ENCODE assay signal across 9 cellular contexts in the genomic region with DNA sequence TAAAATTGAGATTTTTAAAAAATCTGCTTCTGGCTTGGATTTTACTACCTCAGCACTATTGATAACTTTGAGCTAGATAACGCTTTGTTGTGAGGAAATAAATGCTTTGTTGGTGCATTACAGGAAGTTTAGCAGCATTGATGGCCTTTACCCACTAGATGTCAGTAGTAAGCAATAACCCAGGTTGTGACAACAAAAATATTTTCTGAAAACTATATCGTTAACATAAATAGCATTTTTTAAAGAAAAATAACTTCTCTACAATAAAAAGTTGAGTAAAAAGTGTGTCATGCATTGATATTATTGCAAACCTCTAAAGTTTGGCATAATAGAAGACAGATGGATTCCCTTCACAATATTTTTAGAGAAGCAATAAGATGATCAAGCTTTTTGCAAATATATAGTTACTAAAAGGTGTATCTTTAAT.
A peak's percentile ranks its signal among the peaks of the same experiment; 100 is the strongest.
DNase-seq lines count a peak whose midpoint lies in the region; ATAC-seq and TF ChIP-seq lines count a peak whose summit lies in the region.
"Had no signal": no experiment of that assay in that cellular context is flagged by ENCODE, and none has a peak within 500 bp of the region (broad histone marks: within the 10 kb centered on the region; RNA-seq: fewer than 3 reads in every experiment).

No MANE protein-coding gene starts in this region.

- no peak overlapping the region for H2AFZ ChIP-seq in PC-9

- no peaks in the 10 kb centered on the region for H3K4me1 Mint-ChIP-seq in activated CD4-positive, alpha-beta T cell treated with anti-CD3 and anti-CD28 coated beads, Interleukin-2, amount 10 ng/mL, durations not matched to agents 7 days and 5 days
- H3K4me1 Mint-ChIP-seq in type B pancreatic cell (ENCODE audit: unreplicated experiment) = no peaks in the 10 kb centered on the region

- CTCF ChIA-PET in activated CD4-positive, alpha-beta T cell treated with anti-CD3 and anti-CD28 coated beads, Interleukin-2, amount 10 ng/mL, durations not matched to agents 7 days and 5 days (lab: Charles Lee) = no interaction called here
- CTCF ChIA-PET in PC-9 (lab: Charles Lee) = interaction anchor here (0.7 kb wide), 1 partner anchor 260 kb away, joined by 8 read pairs; no protein-coding TSS in a partner anchor

- H3K9me3 ChIP-seq in PC-9 (ENCODE audit: insufficient read depth, low read depth) = no peaks in the 10 kb centered on the region

- no peaks in the 10 kb centered on the region for H3K36me3 Mint-ChIP-seq in activated CD4-positive, alpha-beta T cell treated with anti-CD3 and anti-CD28 coated beads, Interleukin-2, amount 10 ng/mL, durations not matched to agents 7 days and 5 days (ENCODE audit: low read depth)
- H3K36me3 Mint-ChIP-seq in type B pancreatic cell = no peaks in the 10 kb centered on the region

- H3K4me3 ChIP-seq in PC-9 = no peak overlapping the region
- no peak overlapping the region for H3K4me3 ChIP-seq in fibroblast of villous mesenchyme (ENCODE audit: low read depth, low read length)
- no peak overlapping the region for H3K4me3 ChIP-seq in coronary artery

- no peak overlapping the region for H3K4me3 Mint-ChIP-seq in activated CD4-positive, alpha-beta T cell treated with anti-CD3 and anti-CD28 coated beads, Interleukin-2, amount 10 ng/mL, durations not matched to agents 7 days and 5 days
- H3K4me3 Mint-ChIP-seq in type B pancreatic cell = no peak overlapping the region
- H3K4me3 Mint-ChIP-seq: dendritic cell treated with granulocyte-macrophage colony-stimulating factor and Interleukin-4, amounts not matched to agents 40 ng/mL and 50 ng/mL, for 4 days had no signal

- no peaks in the 10 kb centered on the region; the same call in 1 of the 2 replicates for H3K27me3 ChIP-seq in PC-9 (ENCODE audit: insufficient read depth, low read depth)

- no peak overlapping the region for H3K27ac ChIP-seq in PC-9
- H3K27ac ChIP-seq in coronary artery = no peak overlapping the region

- no peaks in the 10 kb centered on the region for H3K4me1 ChIP-seq in PC-9 (replicated peaks; ENCODE audit: insufficient read depth)

- no peaks in the 10 kb centered on the region for H4K20me1 ChIP-seq in PC-9 (ENCODE audit: insufficient read depth)

- POLR2A ChIA-PET in activated CD4-positive, alpha-beta T cell treated with anti-CD3 and anti-CD28 coated beads, Interleukin-2, amount 10 ng/mL, durations not matched to agents 7 days and 5 days (lab: Charles Lee) = no interaction called here
- POLR2A ChIA-PET in PC-9 (lab: Charles Lee; ENCODE audit: unreplicated experiment) = no interaction called here

- H3K36me3 ChIP-seq in PC-9 (ENCODE audit: low read depth) = no peaks in the 10 kb centered on the region

- no peaks in the 10 kb centered on the region for H3K9me3 Mint-ChIP-seq in activated CD4-positive, alpha-beta T cell treated with anti-CD3 and anti-CD28 coated beads, Interleukin-2, amount 10 ng/mL, durations not matched to agents 7 days and 5 days
- no peaks in the 10 kb centered on the region for H3K9me3 Mint-ChIP-seq in type B pancreatic cell
- H3K9me3 Mint-ChIP-seq: dendritic cell treated with granulocyte-macrophage colony-stimulating factor and Interleukin-4, amounts not matched to agents 40 ng/mL and 50 ng/mL, for 4 days had no signal

- intact Hi-C loops in PC-9 (cut with micrococcal nuclease; ENCODE audit: unreplicated experiment) = loop anchor here (1.0 to 10.0 kb wide), 2 partner anchors 358 to 908 kb away; no protein-coding TSS in a partner anchor

- no peaks in the 10 kb centered on the region for H3F3A ChIP-seq in PC-9 (ENCODE audit: insufficient read depth, low read depth)

- BruUV-seq in PC-9 (replicated peaks; lab: Mats Ljungman, UMichigan) = no TSS peak

- no peaks in the 10 kb centered on the region for H3K79me2 ChIP-seq in PC-9 (ENCODE audit: low read depth)

- H3K4me2 ChIP-seq in PC-9 = no peak overlapping the region

- ATAC-seq in GM18870 (IDR thresholded peaks at IDR 0.05; ENCODE audit: unreplicated experiment) = no peak

- TF ChIP-seq CTCF in PC-9 (conservative IDR thresholded peaks at IDR 0.05) (peak; percentile 72), fibroblast of villous mesenchyme (IDR thresholded peaks at IDR 0.05; ENCODE audit: insufficient read depth, low read depth, low read length) (peak; percentile 52), type B pancreatic cell (conservative IDR thresholded peaks at IDR 0.05) (peak; percentile 86), coronary artery (IDR thresholded peaks at IDR 0.05) (no peak)

- H3K27me3 Mint-ChIP-seq in activated CD4-positive, alpha-beta T cell treated with anti-CD3 and anti-CD28 coated beads, Interleukin-2, amount 10 ng/mL, durations not matched to agents 7 days and 5 days = peaks cover 4% of the 10 kb centered on the region
- peaks cover 12% of the 10 kb centered on the region for H3K27me3 Mint-ChIP-seq in type B pancreatic cell
- H3K27me3 Mint-ChIP-seq: dendritic cell treated with granulocyte-macrophage colony-stimulating factor and Interleukin-4, amounts not matched to agents 40 ng/mL and 50 ng/mL, for 4 days had no signal

- H3K9me2 ChIP-seq in PC-9 (ENCODE audit: insufficient read depth) = no peaks in the 10 kb centered on the region

- no peak overlapping the region for H3K27ac Mint-ChIP-seq in activated CD4-positive, alpha-beta T cell treated with anti-CD3 and anti-CD28 coated beads, Interleukin-2, amount 10 ng/mL, durations not matched to agents 7 days and 5 days
- no peak overlapping the region for H3K27ac Mint-ChIP-seq in type B pancreatic cell
- H3K27ac Mint-ChIP-seq: dendritic cell treated with granulocyte-macrophage colony-stimulating factor and Interleukin-4, amounts not matched to agents 40 ng/mL and 50 ng/mL, for 4 days had no signal

- peak; percentile 9 for DNase-seq in activated CD4-positive, alpha-beta T cell treated with anti-CD3 and anti-CD28 coated beads, Interleukin-2, amount 10 ng/mL, durations not matched to agents 7 days and 5 days
- no peak for DNase-seq in activated CD4-positive, alpha-beta T cell treated with anti-CD3 and anti-CD28 coated beads, Interleukin-2, amount 50 U/mL, for 4 hours
- DNase-seq in PC-9 (no peak), fibroblast of villous mesenchyme (ENCODE audit: low read depth) (peak; percentile 8), type B pancreatic cell (ENCODE audit: extremely low spot score, unreplicated experiment) (no peak), coronary artery (ENCODE audit: low spot score) (no peak), occipital lobe (lab: John Stamatoyannopoulos, UW) (no peak)

Comparison
In these comparisons a context has a peak if more than half of its experiments do, and no peak if none do; other contexts are left out.
1. DNase-seq: peak in activated CD4-positive, alpha-beta T cell treated with anti-CD3 and anti-CD28 coated beads, Interleukin-2, amount 10 ng/mL, durations not matched to agents 7 days and 5 days (single experiment) and fibroblast of villous mesenchyme (single experiment); none in activated CD4-positive, alpha-beta T cell treated with anti-CD3 and anti-CD28 coated beads, Interleukin-2, amount 50 U/mL, for 4 hours (0 of 2), PC-9 (0 of 2), type B pancreatic cell (single experiment), coronary artery (single experiment) and occipital lobe (single experiment).